2 cellular contexts compared by ENCODE assay signal in genomic region chr3:16102187-16102561, GRCh38.
TF ChIP-seq lines count a peak whose summit lies in the region.

No MANE protein-coding gene starts in this region.

TF ChIP-seq in SK-N-SH, 30 proteins besides CTCF, POLR2A, EP300 and RAD21 (continued from another document):
- no peak for TF ChIP-seq POLR2AphosphoS5 (IDR thresholded peaks at IDR 0.05; ENCODE audit: low read depth, low read length)
- no peak for TF ChIP-seq TAF1 (IDR thresholded peaks at IDR 0.05; ENCODE audit: borderline replicate concordance, low read depth, low read length)
- TF ChIP-seq, protein P1, sequence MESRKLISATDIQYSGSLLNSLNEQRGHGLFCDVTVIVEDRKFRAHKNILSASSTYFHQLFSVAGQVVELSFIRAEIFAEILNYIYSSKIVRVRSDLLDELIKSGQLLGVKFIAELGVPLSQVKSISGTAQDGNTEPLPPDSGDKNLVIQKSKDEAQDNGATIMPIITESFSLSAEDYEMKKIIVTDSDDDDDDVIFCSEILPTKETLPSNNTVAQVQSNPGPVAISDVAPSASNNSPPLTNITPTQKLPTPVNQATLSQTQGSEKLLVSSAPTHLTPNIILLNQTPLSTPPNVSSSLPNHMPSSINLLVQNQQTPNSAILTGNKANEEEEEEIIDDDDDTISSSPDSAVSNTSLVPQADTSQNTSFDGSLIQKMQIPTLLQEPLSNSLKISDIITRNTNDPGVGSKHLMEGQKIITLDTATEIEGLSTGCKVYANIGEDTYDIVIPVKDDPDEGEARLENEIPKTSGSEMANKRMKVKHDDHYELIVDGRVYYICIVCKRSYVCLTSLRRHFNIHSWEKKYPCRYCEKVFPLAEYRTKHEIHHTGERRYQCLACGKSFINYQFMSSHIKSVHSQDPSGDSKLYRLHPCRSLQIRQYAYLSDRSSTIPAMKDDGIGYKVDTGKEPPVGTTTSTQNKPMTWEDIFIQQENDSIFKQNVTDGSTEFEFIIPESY (IDR thresholded peaks at IDR 0.05; ENCODE audit: borderline replicate concordance, low read depth): no peak
- TF ChIP-seq RXRA (IDR thresholded peaks at IDR 0.05; ENCODE audit: borderline replicate concordance, low read depth): no peak
- no peak for TF ChIP-seq FOSL2 (IDR thresholded peaks at IDR 0.05; ENCODE audit: borderline replicate concordance, low read depth)
- no peak for TF ChIP-seq YY1 (IDR thresholded peaks at IDR 0.05; ENCODE audit: low read depth)
- no peak for TF ChIP-seq NRF1 (IDR thresholded peaks at IDR 0.05; ENCODE audit: low read depth, low read length)
- TF ChIP-seq, protein P2, sequence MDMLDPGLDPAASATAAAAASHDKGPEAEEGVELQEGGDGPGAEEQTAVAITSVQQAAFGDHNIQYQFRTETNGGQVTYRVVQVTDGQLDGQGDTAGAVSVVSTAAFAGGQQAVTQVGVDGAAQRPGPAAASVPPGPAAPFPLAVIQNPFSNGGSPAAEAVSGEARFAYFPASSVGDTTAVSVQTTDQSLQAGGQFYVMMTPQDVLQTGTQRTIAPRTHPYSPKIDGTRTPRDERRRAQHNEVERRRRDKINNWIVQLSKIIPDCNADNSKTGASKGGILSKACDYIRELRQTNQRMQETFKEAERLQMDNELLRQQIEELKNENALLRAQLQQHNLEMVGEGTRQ (IDR thresholded peaks at IDR 0.05; ENCODE audit: borderline replicate concordance, low read depth, low read length): no peak
- TF ChIP-seq ELF1 (IDR thresholded peaks at IDR 0.05): no peak
- TF ChIP-seq TCF12 (IDR thresholded peaks at IDR 0.05): no peak
- no peak for TF ChIP-seq GABPA (IDR thresholded peaks at IDR 0.05; ENCODE audit: low read depth)
- no peak for TF ChIP-seq TEAD4 (IDR thresholded peaks at IDR 0.05; ENCODE audit: borderline replicate concordance, insufficient read depth)
- TF ChIP-seq EZH2phosphoT487 (IDR thresholded peaks at IDR 0.05; ENCODE audit: borderline replicate concordance, low read depth): no peak
- TF ChIP-seq, protein P3, sequence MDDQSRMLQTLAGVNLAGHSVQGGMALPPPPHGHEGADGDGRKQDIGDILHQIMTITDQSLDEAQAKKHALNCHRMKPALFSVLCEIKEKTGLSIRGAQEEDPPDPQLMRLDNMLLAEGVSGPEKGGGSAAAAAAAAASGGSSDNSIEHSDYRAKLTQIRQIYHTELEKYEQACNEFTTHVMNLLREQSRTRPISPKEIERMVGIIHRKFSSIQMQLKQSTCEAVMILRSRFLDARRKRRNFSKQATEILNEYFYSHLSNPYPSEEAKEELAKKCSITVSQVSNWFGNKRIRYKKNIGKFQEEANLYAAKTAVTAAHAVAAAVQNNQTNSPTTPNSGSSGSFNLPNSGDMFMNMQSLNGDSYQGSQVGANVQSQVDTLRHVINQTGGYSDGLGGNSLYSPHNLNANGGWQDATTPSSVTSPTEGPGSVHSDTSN (IDR thresholded peaks at IDR 0.05): no peak
- TF ChIP-seq, protein P4, sequence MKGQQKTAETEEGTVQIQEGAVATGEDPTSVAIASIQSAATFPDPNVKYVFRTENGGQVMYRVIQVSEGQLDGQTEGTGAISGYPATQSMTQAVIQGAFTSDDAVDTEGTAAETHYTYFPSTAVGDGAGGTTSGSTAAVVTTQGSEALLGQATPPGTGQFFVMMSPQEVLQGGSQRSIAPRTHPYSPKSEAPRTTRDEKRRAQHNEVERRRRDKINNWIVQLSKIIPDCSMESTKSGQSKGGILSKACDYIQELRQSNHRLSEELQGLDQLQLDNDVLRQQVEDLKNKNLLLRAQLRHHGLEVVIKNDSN (IDR thresholded peaks at IDR 0.05; ENCODE audit: borderline replicate concordance, low read depth): no peak
- TF ChIP-seq SIN3A (IDR thresholded peaks at IDR 0.05; ENCODE audit: borderline replicate concordance, low read depth, low read length): no peak

TF ChIP-seq in SK-N-SH treated with all-trans-retinoic acid at 6 μM for 48 hours, 23 proteins besides CTCF, POLR2A, EP300 and RAD21 (continued from another document):
- no peak for TF ChIP-seq ZNF565 (CRISPR knock-in tag; conservative IDR thresholded peaks at IDR 0.05; ENCODE audit: low read depth)
- no peak for TF ChIP-seq ZNF70 (CRISPR knock-in tag; IDR thresholded peaks at IDR 0.05)
- TF ChIP-seq ARNTL (CRISPR knock-in tag; IDR thresholded peaks at IDR 0.05; ENCODE audit: borderline replicate concordance, low read depth): no peak
- no peak for TF ChIP-seq ESRRG (CRISPR knock-in tag; IDR thresholded peaks at IDR 0.05)
- TF ChIP-seq ZNF8 (CRISPR knock-in tag; IDR thresholded peaks at IDR 0.05): no peak
- TF ChIP-seq PPARA (CRISPR knock-in tag; IDR thresholded peaks at IDR 0.05; ENCODE audit: borderline replicate concordance): no peak
- TF ChIP-seq ZFP3 (CRISPR knock-in tag; IDR thresholded peaks at IDR 0.05): no peak
- TF ChIP-seq, protein P5, sequence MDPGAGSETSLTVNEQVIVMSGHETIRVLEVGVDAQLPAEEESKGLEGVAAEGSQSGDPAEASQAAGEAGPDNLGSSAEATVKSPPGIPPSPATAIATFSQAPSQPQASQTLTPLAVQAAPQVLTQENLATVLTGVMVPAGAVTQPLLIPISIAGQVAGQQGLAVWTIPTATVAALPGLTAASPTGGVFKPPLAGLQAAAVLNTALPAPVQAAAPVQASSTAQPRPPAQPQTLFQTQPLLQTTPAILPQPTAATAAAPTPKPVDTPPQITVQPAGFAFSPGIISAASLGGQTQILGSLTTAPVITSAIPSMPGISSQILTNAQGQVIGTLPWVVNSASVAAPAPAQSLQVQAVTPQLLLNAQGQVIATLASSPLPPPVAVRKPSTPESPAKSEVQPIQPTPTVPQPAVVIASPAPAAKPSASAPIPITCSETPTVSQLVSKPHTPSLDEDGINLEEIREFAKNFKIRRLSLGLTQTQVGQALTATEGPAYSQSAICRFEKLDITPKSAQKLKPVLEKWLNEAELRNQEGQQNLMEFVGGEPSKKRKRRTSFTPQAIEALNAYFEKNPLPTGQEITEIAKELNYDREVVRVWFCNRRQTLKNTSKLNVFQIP (CRISPR knock-in tag; IDR thresholded peaks at IDR 0.05; ENCODE audit: borderline replicate concordance, low read depth): no peak
- TF ChIP-seq, protein P6, sequence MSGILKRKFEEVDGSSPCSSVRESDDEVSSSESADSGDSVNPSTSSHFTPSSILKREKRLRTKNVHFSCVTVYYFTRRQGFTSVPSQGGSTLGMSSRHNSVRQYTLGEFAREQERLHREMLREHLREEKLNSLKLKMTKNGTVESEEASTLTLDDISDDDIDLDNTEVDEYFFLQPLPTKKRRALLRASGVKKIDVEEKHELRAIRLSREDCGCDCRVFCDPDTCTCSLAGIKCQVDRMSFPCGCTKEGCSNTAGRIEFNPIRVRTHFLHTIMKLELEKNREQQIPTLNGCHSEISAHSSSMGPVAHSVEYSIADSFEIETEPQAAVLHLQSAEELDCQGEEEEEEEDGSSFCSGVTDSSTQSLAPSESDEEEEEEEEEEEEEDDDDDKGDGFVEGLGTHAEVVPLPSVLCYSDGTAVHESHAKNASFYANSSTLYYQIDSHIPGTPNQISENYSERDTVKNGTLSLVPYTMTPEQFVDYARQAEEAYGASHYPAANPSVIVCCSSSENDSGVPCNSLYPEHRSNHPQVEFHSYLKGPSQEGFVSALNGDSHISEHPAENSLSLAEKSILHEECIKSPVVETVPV (CRISPR knock-in tag; IDR thresholded peaks at IDR 0.05): no peak
- no peak for TF ChIP-seq CREB5 (CRISPR knock-in tag; IDR thresholded peaks at IDR 0.05; ENCODE audit: low read depth)
- TF ChIP-seq GLIS3 (CRISPR knock-in tag; IDR thresholded peaks at IDR 0.05): no peak
- no peak for TF ChIP-seq PATZ1 (CRISPR knock-in tag; IDR thresholded peaks at IDR 0.05; ENCODE audit: borderline replicate concordance)
- TF ChIP-seq TCF4 (CRISPR knock-in tag; IDR thresholded peaks at IDR 0.05; ENCODE audit: borderline replicate concordance): no peak
- TF ChIP-seq OSR1 (CRISPR knock-in tag; IDR thresholded peaks at IDR 0.05): no peak
- TF ChIP-seq CSDC2 (CRISPR knock-in tag; IDR thresholded peaks at IDR 0.05): no peak
- no peak for TF ChIP-seq ZC3H10 (CRISPR knock-in tag; IDR thresholded peaks at IDR 0.05)
- TF ChIP-seq ZFP30 (CRISPR knock-in tag; IDR thresholded peaks at IDR 0.05): no peak
